ENCODE assay signal across 16 cellular contexts in genomic region chr5:170283296-170283695, GRCh38. TPM values are rescaled to one million over a fixed set of nuclear protein-coding genes. Genes with fewer than 3 reads are reported as not detected.
A peak's percentile ranks its signal among the peaks of the same experiment; 100 is the strongest.
DNase-seq lines count a peak whose midpoint lies in the region; ATAC-seq, FAIRE-seq and TF ChIP-seq lines count a peak whose summit lies in the region.
"Had no signal": no experiment of that assay in that cellular context is flagged by ENCODE, and none has a peak within 500 bp of the region (broad histone marks: within the 10 kb centered on the region; RNA-seq: fewer than 3 reads in every experiment).

No MANE protein-coding gene starts in this region.

- H3K27me3 Mint-ChIP-seq in activated naive CD4-positive, alpha-beta T cell treated with anti-CD3 and anti-CD28 coated beads, Interleukin-2, amount 50 U/mL, for 24 hours = no peaks in the 10 kb centered on the region
- no peaks in the 10 kb centered on the region for H3K27me3 Mint-ChIP-seq in activated CD8-positive, alpha-beta T cell treated with anti-CD3 and anti-CD28 coated beads for 36 hours
- H3K27me3 Mint-ChIP-seq in effector memory CD8-positive, alpha-beta T cell = no peaks in the 10 kb centered on the region

- no peaks in the 10 kb centered on the region for H3K4me1 ChIP-seq in PC-9 (replicated peaks; ENCODE audit: insufficient read depth)
- H3K4me1 ChIP-seq in HAP-1 = no peaks in the 10 kb centered on the region
- H3K4me1 ChIP-seq: breast epithelium, Caco-2 had no signal

- CTCF ChIA-PET in activated CD8-positive, alpha-beta T cell treated with anti-CD3 and anti-CD28 coated beads for 36 hours (lab: Charles Lee) = interaction anchor here (1.1 to 3.3 kb wide), 13 partner anchors 9 to 138 kb away, joined by 3 to 29 read pairs (median 6); partner anchors contain the start of gene LCP2
- CTCF ChIA-PET in PC-9 (lab: Charles Lee) = no interaction called here

- no peak for FAIRE-seq in RCC 7860 (lab: Jason Lieb, UNC)

- intact Hi-C loops in activated CD8-positive, alpha-beta T cell treated with anti-CD3 and anti-CD28 coated beads for 36 hours (cut with micrococcal nuclease) = no loop called here
- intact Hi-C loops in PC-9 (cut with micrococcal nuclease; ENCODE audit: unreplicated experiment) = no loop called here

- H3K36me3 ChIP-seq in PC-9 (ENCODE audit: low read depth) (no peaks in the 10 kb centered on the region), HAP-1 (replicated peaks) (no peaks in the 10 kb centered on the region)
- H3K36me3 ChIP-seq: breast epithelium, thyroid gland had no signal

- no peaks in the 10 kb centered on the region for H3F3A ChIP-seq in PC-9 (ENCODE audit: insufficient read depth, low read depth)

- H3K9me3 Mint-ChIP-seq in activated naive CD4-positive, alpha-beta T cell treated with anti-CD3 and anti-CD28 coated beads, Interleukin-2, amount 50 U/mL, for 24 hours = no peaks in the 10 kb centered on the region
- H3K9me3 Mint-ChIP-seq in activated CD8-positive, alpha-beta T cell treated with anti-CD3 and anti-CD28 coated beads for 36 hours = no peaks in the 10 kb centered on the region
- H3K9me3 Mint-ChIP-seq in effector memory CD8-positive, alpha-beta T cell = no peaks in the 10 kb centered on the region

- peak overlapping the region; percentile 82 for H3K27ac Mint-ChIP-seq in activated naive CD4-positive, alpha-beta T cell treated with anti-CD3 and anti-CD28 coated beads, Interleukin-2, amount 50 U/mL, for 24 hours
- H3K27ac Mint-ChIP-seq in activated CD8-positive, alpha-beta T cell treated with anti-CD3 and anti-CD28 coated beads for 36 hours = peak overlapping the region; percentile 96
- H3K27ac Mint-ChIP-seq in effector memory CD8-positive, alpha-beta T cell = peak overlapping the region; percentile 88 to 95

- H3K9me3 ChIP-seq in PC-9 (ENCODE audit: insufficient read depth, low read depth) (0 out of 2 replicates have a peak, but pooled peaks cover 9% of the 10 kb centered on the region), HAP-1 (no peaks in the 10 kb centered on the region)
- H3K9me3 ChIP-seq: breast epithelium, Caco-2, thyroid gland had no signal

- no peak overlapping the region for H2AFZ ChIP-seq in PC-9

- no peak for ATAC-seq in activated CD8-positive, alpha-beta T cell treated with anti-CD3 and anti-CD28 coated beads for 36 hours
- ATAC-seq in effector memory CD8-positive, alpha-beta T cell (replicated peaks) = no peak

- no peak overlapping the region for H3K4me2 ChIP-seq in PC-9

- H3K36me3 Mint-ChIP-seq in activated naive CD4-positive, alpha-beta T cell treated with anti-CD3 and anti-CD28 coated beads, Interleukin-2, amount 50 U/mL, for 24 hours = peaks cover 46% of the 10 kb centered on the region
- H3K36me3 Mint-ChIP-seq in activated CD8-positive, alpha-beta T cell treated with anti-CD3 and anti-CD28 coated beads for 36 hours (ENCODE audit: low read depth) = peaks cover 85% of the 10 kb centered on the region
- peaks cover 95% of the 10 kb centered on the region for H3K36me3 Mint-ChIP-seq in effector memory CD8-positive, alpha-beta T cell (ENCODE audit: insufficient read depth)

- H3K79me2 ChIP-seq in PC-9 (ENCODE audit: low read depth) = no peaks in the 10 kb centered on the region

- in situ Hi-C loops in HAP-1 (cut with MboI; ENCODE audit: low sequenced_read_pairs) = no loop called here

- H3K4me1 Mint-ChIP-seq in activated naive CD4-positive, alpha-beta T cell treated with anti-CD3 and anti-CD28 coated beads, Interleukin-2, amount 50 U/mL, for 24 hours = peaks cover 97% of the 10 kb centered on the region
- H3K4me1 Mint-ChIP-seq in activated CD8-positive, alpha-beta T cell treated with anti-CD3 and anti-CD28 coated beads for 36 hours (ENCODE audit: low read depth) = peaks cover 97% of the 10 kb centered on the region
- peaks cover 89 to 97% of the 10 kb centered on the region in 2 donors for H3K4me1 Mint-ChIP-seq in effector memory CD8-positive, alpha-beta T cell (ENCODE audit: low read depth in 2 of 2)

- no peak overlapping the region for H3K27ac ChIP-seq in PC-9
- H3K27ac ChIP-seq: breast epithelium, thyroid gland, VCaP had no signal

- peaks cover 31% of the 10 kb centered on the region for H3K27me3 ChIP-seq in PC-9 (ENCODE audit: insufficient read depth, low read depth)
- H3K27me3 ChIP-seq in HAP-1 (ENCODE audit: low read depth) = no peaks in the 10 kb centered on the region; the same call in 1 of the 2 replicates
- H3K27me3 ChIP-seq: breast epithelium, thyroid gland had no signal

- POLR2A ChIA-PET in activated CD8-positive, alpha-beta T cell treated with anti-CD3 and anti-CD28 coated beads for 36 hours (lab: Charles Lee) = interaction anchor here (1.3 to 13.7 kb wide), 5 partner anchors 9 to 51 kb away, joined by 5 to 470 read pairs (median 10); partner anchors contain the start of gene LCP2
- POLR2A ChIA-PET in PC-9 (lab: Charles Lee; ENCODE audit: unreplicated experiment) = no interaction called here

- peak overlapping the region; percentile 33 for H3K4me3 Mint-ChIP-seq in activated naive CD4-positive, alpha-beta T cell treated with anti-CD3 and anti-CD28 coated beads, Interleukin-2, amount 50 U/mL, for 24 hours
- H3K4me3 Mint-ChIP-seq in activated CD8-positive, alpha-beta T cell treated with anti-CD3 and anti-CD28 coated beads for 36 hours = peak overlapping the region; percentile 29
- peak overlapping the region; percentile 70 to 100 for H3K4me3 Mint-ChIP-seq in effector memory CD8-positive, alpha-beta T cell

- no TSS peak for BruUV-seq in PC-9 (replicated peaks; lab: Mats Ljungman, UMichigan)

- no peak overlapping the region for H3K4me3 ChIP-seq in PC-9
- H3K4me3 ChIP-seq in HAP-1 = no peak overlapping the region
- H3K4me3 ChIP-seq: breast epithelium, thyroid gland had no signal

- no peaks in the 10 kb centered on the region for H4K20me1 ChIP-seq in PC-9 (ENCODE audit: insufficient read depth)

- no peaks in the 10 kb centered on the region for H3K9me2 ChIP-seq in PC-9 (ENCODE audit: insufficient read depth)

- TF ChIP-seq CTCF in activated CD8-positive, alpha-beta T cell treated with anti-CD3 and anti-CD28 coated beads for 36 hours (IDR thresholded peaks at IDR 0.05) = no peak
- TF ChIP-seq CTCF in PC-9 (conservative IDR thresholded peaks at IDR 0.05) = no peak

- DNase-seq in activated naive CD4-positive, alpha-beta T cell (lab: John Stamatoyannopoulos, UW) = no peak
- DNase-seq in activated CD8-positive, alpha-beta T cell treated with anti-CD3 and anti-CD28 coated beads for 36 hours = peak; percentile 5
- DNase-seq in effector memory CD8-positive, alpha-beta T cell = no peak
- DNase-seq in PC-9 = no peak
- DNase-seq in HAP-1 (ENCODE audit: low spot score in 2 of 2) = no peak
- DNase-seq in RCC 7860 (ENCODE audit: low spot score) = no peak
- DNase-seq: Caco-2, Kasumi-1, NCI-H1092 treated with DMSO at 0.1 percent for 48 hours, NCI-H524 treated with DMSO at 0.1 percent for 48 hours, occipital lobe, thyroid gland had no signal

RNA-seq across cellular contexts. Expression of gene LCP2, which starts 14.3 kb away (rescaled TPM):
- 100 to 1,000 TPM; 243 to 259 TPM for total RNA-seq in activated CD8-positive, alpha-beta T cell treated with anti-CD3 and anti-CD28 coated beads for 36 hours
- total RNA-seq in PC-9 (2021) = not detected in 2 replicates
- total RNA-seq: Caco-2, renal cortical epithelial cell had no signal

RNA-seq across cellular contexts. Expression of gene C5orf58, which starts 50.5 kb away (rescaled TPM):
- total RNA-seq in activated CD8-positive, alpha-beta T cell treated with anti-CD3 and anti-CD28 coated beads for 36 hours = not detected
- total RNA-seq in PC-9 (2021) = not detected in 2 replicates
- total RNA-seq: Caco-2, occipital lobe, renal cortical epithelial cell, thyroid gland had no signal

Comparison
In these comparisons a context has a peak if more than half of its experiments do, and no peak if none do; other contexts are left out.
1. H3K4me3 Mint-ChIP-seq: peak in every context shown above with its lines; median percentile 85 in effector memory CD8-positive, alpha-beta T cell; 33 in activated naive CD4-positive, alpha-beta T cell treated with anti-CD3 and anti-CD28 coated beads, Interleukin-2, amount 50 U/mL, for 24 hours; 29 in activated CD8-positive, alpha-beta T cell treated with anti-CD3 and anti-CD28 coated beads for 36 hours.
2. RNA of gene LCP2, which starts 14.3 kb away (total RNA-seq): 243 to 259 TPM in activated CD8-positive, alpha-beta T cell treated with anti-CD3 and anti-CD28 coated beads for 36 hours; not detected in PC-9; every median in the first group is over 100 times any median in the second.
3. Peak in every context shown above with its lines, with median percentiles within 50 percentile points of each other: H3K27ac Mint-ChIP-seq.